ENCODE assay signal across 9 cellular contexts in genomic region chrX:148662014-148662413, GRCh38.
"Had no signal": no experiment of that assay in that cellular context is flagged by ENCODE, and none has a peak within 500 bp of the region (broad histone marks: within the 10 kb centered on the region; RNA-seq: fewer than 3 reads in every experiment).

No MANE protein-coding gene starts in this region.

- H3K36me3 ChIP-seq: HAP-1 had no signal

- DNase-seq: GM23248, GOT3, H7, HFFc6, IMR-90, KBM-7 had no signal

- H3K4me1 ChIP-seq: HAP-1 had no signal

- H3K9ac ChIP-seq: GM23248 had no signal

- ATAC-seq: HCT116 had no signal

- H3K27ac ChIP-seq: GM23248, HL-60 had no signal

- H2AFZ ChIP-seq: GM23248 had no signal

- H3K4me3 ChIP-seq: GM23248, HAP-1 had no signal

- H3K4me3 Mint-ChIP-seq: HFFc6 had no signal

- H3K27ac Mint-ChIP-seq: HFFc6 had no signal
